Comparison of ENCODE assay signal across 12 cellular contexts in the genomic region with DNA sequence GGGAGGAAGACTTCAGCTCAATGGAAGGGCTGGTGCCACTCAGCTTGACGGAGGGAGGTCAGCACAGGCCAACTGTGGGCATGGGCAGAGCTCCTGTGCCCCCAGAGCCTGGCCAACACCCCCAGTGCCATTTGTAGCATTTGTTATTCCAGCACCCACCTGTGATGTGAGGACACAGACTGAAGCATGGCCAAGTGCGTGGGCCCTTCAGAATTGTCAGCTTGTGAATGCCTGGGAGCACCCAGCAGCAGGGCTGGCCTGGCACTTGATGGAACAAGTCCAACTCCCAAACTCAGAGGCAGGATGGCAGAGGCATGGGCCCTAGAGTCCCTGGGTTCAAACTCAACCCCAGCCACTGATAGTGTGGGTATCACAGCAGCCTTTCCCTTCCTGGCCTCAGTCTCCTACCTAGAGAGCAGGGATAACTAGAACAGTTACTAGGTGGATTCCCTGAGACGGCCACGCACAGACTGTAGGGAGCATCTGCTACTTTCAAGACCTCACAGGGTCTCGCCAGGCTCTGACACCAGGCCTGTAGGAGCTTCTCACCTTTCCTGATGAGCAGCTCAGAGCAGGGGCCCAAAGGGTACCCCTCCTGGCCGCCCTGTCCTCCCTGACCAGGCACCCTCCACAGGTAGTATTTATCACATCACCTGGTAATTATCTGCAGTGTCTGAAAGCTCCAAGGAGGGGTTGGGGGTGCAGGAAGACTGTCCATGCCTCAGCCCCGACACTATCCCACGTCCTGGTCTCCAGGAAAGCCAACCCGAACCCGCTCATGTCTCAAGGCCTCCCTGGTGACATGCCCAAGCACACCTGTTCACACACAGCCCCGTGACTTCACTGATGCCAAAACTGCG. TPM values are rescaled to one million over a fixed set of nuclear protein-coding genes. Genes with fewer than 3 reads are reported as not detected.
DNase-seq lines count a peak whose midpoint lies in the region; ATAC-seq, FAIRE-seq and TF ChIP-seq lines count a peak whose summit lies in the region.
"Not testable (repeated sequence)": the region's sequence is repeated elsewhere in the genome, so short reads cannot be mapped to it uniquely, and the experiment has no call there.
"Had no signal": no experiment of that assay in that cellular context is flagged by ENCODE, and none has a peak within 500 bp of the region (broad histone marks: within the 10 kb centered on the region; RNA-seq: fewer than 3 reads in every experiment).

No MANE protein-coding gene starts in this region.

- peaks cover 54% of the 10 kb centered on the region for H3K4me1 Mint-ChIP-seq in activated CD8-positive, alpha-beta T cell treated with anti-CD3 and anti-CD28 coated beads, Interleukin-2, amount 10 ng/mL, durations not matched to agents 7 days and 5 days (ENCODE audit: low read depth)
- H3K4me1 Mint-ChIP-seq in nephron: peaks cover 11% of the 10 kb centered on the region
- H3K4me1 Mint-ChIP-seq in stimulated activated effector memory CD8-positive, alpha-beta T cell treated with anti-CD3 and anti-CD28 coated beads, Interleukin-12 subunit alpha, Interleukin-12 subunit beta, amount 100 ng/mL, for 72 hours: peaks cover 26% of the 10 kb centered on the region

- H3K36me3 ChIP-seq in BLaER1: peaks cover 69% of the 10 kb centered on the region
- not testable (repeated sequence) for H3K36me3 ChIP-seq in RWPE2 (ENCODE audit: low read depth); bronchial epithelial cell (ENCODE audit: control insufficient read depth, insufficient read depth, low read length)

- peaks cover 29% of the 10 kb centered on the region for H3K4me1 ChIP-seq in BLaER1
- H3K4me1 ChIP-seq in RWPE2 (ENCODE audit: insufficient read depth, poor library complexity, severe bottlenecking): not testable (repeated sequence)

- H3K9ac ChIP-seq in BLaER1: not testable (repeated sequence)

- H3K27me3 Mint-ChIP-seq in activated CD8-positive, alpha-beta T cell treated with anti-CD3 and anti-CD28 coated beads, Interleukin-2, amount 10 ng/mL, durations not matched to agents 7 days and 5 days (ENCODE audit: low read depth); nephron (ENCODE audit: low read depth): not testable (repeated sequence)

- not testable (repeated sequence) for H3K27ac ChIP-seq in BLaER1; RWPE2 (ENCODE audit: poor library complexity, severe bottlenecking)

- not testable (repeated sequence) for H3K4me3 Mint-ChIP-seq in activated CD8-positive, alpha-beta T cell treated with anti-CD3 and anti-CD28 coated beads, Interleukin-2, amount 10 ng/mL, durations not matched to agents 7 days and 5 days; nephron; stimulated activated effector memory CD8-positive, alpha-beta T cell treated with anti-CD3 and anti-CD28 coated beads, Interleukin-12 subunit alpha, Interleukin-12 subunit beta, amount 100 ng/mL, for 72 hours

- not testable (repeated sequence) for H3K9me3 ChIP-seq in BLaER1; RWPE2 (ENCODE audit: severe bottlenecking)

- FAIRE-seq in bronchial epithelial cell (lab: Jason Lieb, UNC): peak; percentile 60
- peak; percentile 58 for FAIRE-seq in urothelium cell line (lab: Jason Lieb, UNC)

- H3K27ac Mint-ChIP-seq in activated CD8-positive, alpha-beta T cell treated with anti-CD3 and anti-CD28 coated beads, Interleukin-2, amount 10 ng/mL, durations not matched to agents 7 days and 5 days: peak overlapping the region; percentile 72
- peak overlapping the region in 2 of 3 experiments; percentile 56 to 79 for H3K27ac Mint-ChIP-seq in nephron
- peak overlapping the region; percentile 66 for H3K27ac Mint-ChIP-seq in stimulated activated effector memory CD8-positive, alpha-beta T cell treated with anti-CD3 and anti-CD28 coated beads, Interleukin-12 subunit alpha, Interleukin-12 subunit beta, amount 100 ng/mL, for 72 hours

- not testable (repeated sequence) for H3K4me3 ChIP-seq in BLaER1; RWPE2 (ENCODE audit: severe bottlenecking); bronchial epithelial cell (ENCODE audit: low read depth, low read length)

- intact Hi-C loops in left ventricle myocardium superior (cut with micrococcal nuclease): not testable (repeated sequence)

- not testable (repeated sequence) for H4K20me1 ChIP-seq in BLaER1

- TF ChIP-seq CTCF in RWPE2 (IDR thresholded peaks at IDR 0.05; ENCODE audit: poor library complexity, severe bottlenecking); bronchial epithelial cell (IDR thresholded peaks at IDR 0.05; ENCODE audit: insufficient read depth, low read length, severe bottlenecking); nephron (IDR thresholded peaks at IDR 0.05; ENCODE audit: unreplicated experiment in 3 of 3): not testable (repeated sequence)

- POLR2A ChIA-PET in activated CD8-positive, alpha-beta T cell treated with anti-CD3 and anti-CD28 coated beads, Interleukin-2, amount 10 ng/mL, durations not matched to agents 7 days and 5 days (lab: Charles Lee): not testable (repeated sequence)

- not testable (repeated sequence) for H3K9me3 Mint-ChIP-seq in activated CD8-positive, alpha-beta T cell treated with anti-CD3 and anti-CD28 coated beads, Interleukin-2, amount 10 ng/mL, durations not matched to agents 7 days and 5 days (ENCODE audit: insufficient read depth); nephron; stimulated activated effector memory CD8-positive, alpha-beta T cell treated with anti-CD3 and anti-CD28 coated beads, Interleukin-12 subunit alpha, Interleukin-12 subunit beta, amount 100 ng/mL, for 72 hours

- CTCF ChIA-PET in activated CD8-positive, alpha-beta T cell treated with anti-CD3 and anti-CD28 coated beads, Interleukin-2, amount 10 ng/mL, durations not matched to agents 7 days and 5 days (lab: Charles Lee): not testable (repeated sequence)

- not testable (repeated sequence) for ATAC-seq in RWPE2 (ENCODE audit: low read depth); activated CD8-positive, alpha-beta T cell treated with anti-CD3 and anti-CD28 coated beads, Interleukin-2, amount 10 ng/mL, durations not matched to agents 7 days and 5 days; left ventricle myocardium superior; stimulated activated effector memory CD8-positive, alpha-beta T cell treated with anti-CD3 and anti-CD28 coated beads, Interleukin-12 subunit alpha, Interleukin-12 subunit beta, amount 100 ng/mL, for 72 hours

- DNase-seq in RWPE2 (ENCODE audit: low spot score) (peak; percentile 28), left ventricle myocardium superior (peak; percentile 15)
- not testable (repeated sequence) for DNase-seq in activated CD8-positive, alpha-beta T cell treated with anti-CD3 and anti-CD28 coated beads, Interleukin-2, amount 10 ng/mL, durations not matched to agents 7 days and 5 days; bronchial epithelial cell (ENCODE audit: low read depth); stimulated activated effector memory CD8-positive, alpha-beta T cell treated with anti-CD3 and anti-CD28 coated beads, Interleukin-12 subunit alpha, Interleukin-12 subunit beta, amount 100 ng/mL, for 72 hours (ENCODE audit: low spot score in 2 of 2); urothelium cell line (ENCODE audit: low spot score)

- H3K36me3 Mint-ChIP-seq in activated CD8-positive, alpha-beta T cell treated with anti-CD3 and anti-CD28 coated beads, Interleukin-2, amount 10 ng/mL, durations not matched to agents 7 days and 5 days (ENCODE audit: low read depth): not testable (repeated sequence)
- H3K36me3 Mint-ChIP-seq in nephron (ENCODE audit: low read depth): peaks cover 13% of the 10 kb centered on the region
- H3K36me3 Mint-ChIP-seq in stimulated activated effector memory CD8-positive, alpha-beta T cell treated with anti-CD3 and anti-CD28 coated beads, Interleukin-12 subunit alpha, Interleukin-12 subunit beta, amount 100 ng/mL, for 72 hours: peaks cover 13% of the 10 kb centered on the region

- peak overlapping the region; percentile 60 for H3K4me2 ChIP-seq in BLaER1

- not testable (repeated sequence) for H3K27me3 ChIP-seq in BLaER1; RWPE2 (ENCODE audit: insufficient read depth, poor library complexity, severe bottlenecking); bronchial epithelial cell (ENCODE audit: control insufficient read depth, insufficient read depth, low read length)

RNA-seq across cellular contexts. Expression of a gene that starts 13.7 kb away (rescaled TPM):
- total RNA-seq in activated CD8-positive, alpha-beta T cell treated with anti-CD3 and anti-CD28 coated beads, Interleukin-2, amount 10 ng/mL, durations not matched to agents 7 days and 5 days: 10 to 100 TPM; 34.0 to 38.5 TPM
- not detected in 2 replicates for total RNA-seq in bronchial epithelial cell
- not detected for total RNA-seq in left ventricle myocardium superior
- total RNA-seq: Caco-2, H7, K562, PC-3 had no signal

RNA-seq across cellular contexts. Expression of a gene that starts 45.0 kb away (rescaled TPM):
- under 1 TPM; 0.21 to 0.29 TPM for total RNA-seq in activated CD8-positive, alpha-beta T cell treated with anti-CD3 and anti-CD28 coated beads, Interleukin-2, amount 10 ng/mL, durations not matched to agents 7 days and 5 days
- total RNA-seq in bronchial epithelial cell: 0.38 TPM in 1 of 2 replicates, not detected in the other
- total RNA-seq in left ventricle myocardium superior: not detected
- total RNA-seq: H7 had no signal

Comparison
In these comparisons a context has a peak if more than half of its experiments do, and no peak if none do; other contexts are left out.
1. RNA of a gene that starts 13.7 kb away (total RNA-seq): 34.0 to 38.5 TPM in activated CD8-positive, alpha-beta T cell treated with anti-CD3 and anti-CD28 coated beads, Interleukin-2, amount 10 ng/mL, durations not matched to agents 7 days and 5 days; not detected in bronchial epithelial cell and not detected in left ventricle myocardium superior (single experiment); every median in the first group is over 10 times any median in the second.
2. Peak in every context shown above with its lines, with median percentiles within 50 percentile points of each other: H3K27ac Mint-ChIP-seq.